ENCODE assay signal across 8 cellular contexts in the genomic region with DNA sequence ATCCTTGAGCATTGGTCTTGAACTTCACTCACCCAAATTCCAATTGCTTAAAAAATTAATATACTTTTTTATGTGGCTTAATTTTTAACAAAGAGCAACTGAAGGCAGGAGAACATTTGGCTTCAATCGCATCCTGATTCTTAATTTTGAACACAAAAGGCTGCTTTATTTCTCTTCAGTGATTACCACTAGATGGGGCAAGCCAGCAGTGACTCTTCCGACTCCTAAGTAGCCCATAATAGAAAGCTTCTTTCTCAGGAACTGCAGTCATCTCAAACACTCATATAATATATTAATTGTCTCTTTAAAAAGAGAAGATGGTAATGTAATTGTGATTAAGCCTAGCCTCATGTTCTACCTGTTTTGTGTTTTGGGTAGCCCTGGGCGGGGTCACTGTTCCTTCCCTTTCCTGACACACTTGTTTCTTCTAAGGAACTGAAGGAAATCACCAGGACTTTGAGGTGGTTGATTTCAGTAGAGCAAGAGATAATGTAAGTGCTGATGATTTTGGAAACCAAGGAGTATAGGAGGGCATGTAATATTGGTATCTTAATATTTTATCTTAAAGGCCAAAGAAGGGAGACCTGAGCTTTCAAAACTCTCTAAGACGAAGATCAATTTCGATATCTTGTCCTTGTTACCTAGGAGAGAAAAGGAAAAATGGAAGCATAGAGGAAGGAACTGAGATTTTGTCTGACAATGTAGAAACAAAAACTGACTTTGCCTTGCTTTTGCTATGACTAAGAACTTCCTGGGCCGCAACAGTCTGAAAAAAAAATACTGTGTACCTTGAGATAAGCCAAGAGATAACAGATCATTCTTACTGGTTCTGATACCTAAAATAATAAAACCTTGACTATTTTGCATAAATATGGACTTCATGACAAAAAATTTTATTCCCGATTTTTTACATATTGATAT.
DNase-seq lines count a peak whose midpoint lies in the region; ATAC-seq and TF ChIP-seq lines count a peak whose summit lies in the region.

No MANE protein-coding gene starts in this region.

- H3K9me3 ChIP-seq in CD4-positive, alpha-beta memory T cell (ENCODE audit: control insufficient read depth in 1 of 2, low read length in 2 of 2): no peaks in the 10 kb centered on the region

- H3K4me1 ChIP-seq in CD4-positive, alpha-beta memory T cell (ENCODE audit: insufficient read depth, low read length): peaks cover 56% of the 10 kb centered on the region

- H3K36me3 ChIP-seq in CD4-positive, alpha-beta memory T cell (ENCODE audit: insufficient read depth, low read length): no peaks in the 10 kb centered on the region

- POLR2A ChIA-PET in CD4-positive, alpha-beta memory T cell (lab: Charles Lee; ENCODE audit: partially characterized antibody): interaction anchor here (0.8 to 5.2 kb wide), 10 partner anchors 13 to 166 kb away, joined by 3 to 25 read pairs (median 6); no protein-coding TSS in a partner anchor

- peak overlapping the region; percentile 15 for H3K27ac ChIP-seq in CD4-positive, alpha-beta memory T cell (ENCODE audit: low read depth, low read length)
- peak overlapping the region; percentile 15; the same call in 1 of the 2 replicates for H3K27ac ChIP-seq in HL-60 (replicated peaks)

- CTCF ChIA-PET in CD4-positive, alpha-beta memory T cell (lab: Charles Lee; ENCODE audit: partially characterized antibody): interaction anchor here (0.7 to 4.8 kb wide), 16 partner anchors 10 to 552 kb away, joined by 3 to 83 read pairs (median 4); no protein-coding TSS in a partner anchor

- H3K4me1 Mint-ChIP-seq in CD4-positive, alpha-beta memory T cell: peaks cover 24 to 68% (median 44%) of the 10 kb centered on the region in 4 donors
- H3K4me1 Mint-ChIP-seq in osteocyte (ENCODE audit: unreplicated experiment): no peaks in the 10 kb centered on the region

- no peaks in the 10 kb centered on the region for H3K36me3 Mint-ChIP-seq in CD4-positive, alpha-beta memory T cell
- H3K36me3 Mint-ChIP-seq in osteocyte (ENCODE audit: unreplicated experiment): no peaks in the 10 kb centered on the region

- H3K27me3 Mint-ChIP-seq in CD4-positive, alpha-beta memory T cell: no peaks in the 10 kb centered on the region
- H3K27me3 Mint-ChIP-seq in osteocyte (ENCODE audit: unreplicated experiment): peaks cover 68% of the 10 kb centered on the region

- peak overlapping the region in 1 of 2 donors; percentile 13 for H3K4me3 ChIP-seq in CD4-positive, alpha-beta memory T cell (ENCODE audit: low read length in 2 of 2)
- no peak overlapping the region for H3K4me3 ChIP-seq in HL-60 (replicated peaks; ENCODE audit: insufficient read depth, low read length)

- TF ChIP-seq CTCF in HL-60 (IDR thresholded peaks at IDR 0.05; ENCODE audit: insufficient read depth, low read length): peak; percentile 46
- peak; percentile 79 for TF ChIP-seq CTCF in osteocyte (IDR thresholded peaks at IDR 0.05)

- H3K27me3 ChIP-seq in CD4-positive, alpha-beta memory T cell (ENCODE audit: insufficient read depth, low read length): no peaks in the 10 kb centered on the region
- no peaks in the 10 kb centered on the region for H3K27me3 ChIP-seq in HL-60 (ENCODE audit: insufficient read depth, poor library complexity, severe bottlenecking)

- ATAC-seq in GM18517 (IDR thresholded peaks at IDR 0.05; ENCODE audit: unreplicated experiment): peak; percentile 61

- H3K27ac Mint-ChIP-seq in CD4-positive, alpha-beta memory T cell: peak overlapping the region; percentile 51 to 95 (median 85)
- H3K27ac Mint-ChIP-seq in osteocyte (ENCODE audit: unreplicated experiment): no peak overlapping the region

- TF ChIP-seq POLR2A in erythroblast (IDR thresholded peaks at IDR 0.05; ENCODE audit: low read length): no peak

- H3K4me3 Mint-ChIP-seq in CD4-positive, alpha-beta memory T cell: peak overlapping the region; percentile 36 to 89 (median 78)
- H3K4me3 Mint-ChIP-seq in osteocyte (ENCODE audit: unreplicated experiment): no peak overlapping the region

- intact Hi-C loops in CD4-positive, alpha-beta memory T cell (cut with micrococcal nuclease): loop anchor here (1.0 to 10.0 kb wide), 8 partner anchors 16 to 553 kb away; no protein-coding TSS in a partner anchor

- no peaks in the 10 kb centered on the region for H3K9me3 Mint-ChIP-seq in CD4-positive, alpha-beta memory T cell
- no peaks in the 10 kb centered on the region for H3K9me3 Mint-ChIP-seq in osteocyte (ENCODE audit: unreplicated experiment)

- peak; percentile 18 to 68 (median 40) for DNase-seq in CD4-positive, alpha-beta memory T cell
- DNase-seq in HL-60 (ENCODE audit: low read depth in 1 of 2, low spot score in 1 of 2) (peak in 1 of 2 experiments; percentile 36), SHP77 (lab: John Stamatoyannopoulos, UW) (peak; percentile 22 to 70), erythroblast (lab: John Stamatoyannopoulos, UW) (peak; percentile 1 to 8), osteocyte (ENCODE audit: extremely low spot score, unreplicated experiment) (no peak), amniotic stem cell (lab: John Stamatoyannopoulos, UW) (no peak)
- DNase-seq in activated CD4-positive, alpha-beta T cell treated with anti-CD3 and anti-CD28 coated beads for 48 hours: no peak

Comparison
In these comparisons a context has a peak if more than half of its experiments do, and no peak if none do; other contexts are left out.
1. DNase-seq: peak in CD4-positive, alpha-beta memory T cell (5 of 5), SHP77 (2 of 2) and erythroblast (2 of 2); none in osteocyte (single experiment), amniotic stem cell (single experiment) and activated CD4-positive, alpha-beta T cell treated with anti-CD3 and anti-CD28 coated beads for 48 hours (single experiment).